11 cellular contexts compared by ENCODE assay signal in genomic region chr12:106369624-106370346, GRCh38. TPM values are rescaled to one million over a fixed set of nuclear protein-coding genes. Genes with fewer than 3 reads are reported as not detected.
DNase-seq lines count a peak whose midpoint lies in the region; ATAC-seq, FAIRE-seq and TF ChIP-seq lines count a peak whose summit lies in the region.
"Had no signal": no experiment of that assay in that cellular context is flagged by ENCODE, and none has a peak within 500 bp of the region (broad histone marks: within the 10 kb centered on the region; RNA-seq: fewer than 3 reads in every experiment).

No MANE protein-coding gene starts in this region.

- CTCF ChIA-PET in activated naive CD4-positive, alpha-beta T cell treated with anti-CD3 and anti-CD28 coated beads, Interleukin-2, amount 10 ng/mL, durations not matched to agents 7 days and 5 days (lab: Charles Lee): no interaction called here

- H3K36me3 Mint-ChIP-seq in astrocyte (ENCODE audit: low read depth, unreplicated experiment): peaks cover 20% of the 10 kb centered on the region
- peaks cover 24% of the 10 kb centered on the region for H3K36me3 Mint-ChIP-seq in activated naive CD4-positive, alpha-beta T cell treated with anti-CD3 and anti-CD28 coated beads, Interleukin-2, amount 10 ng/mL, durations not matched to agents 7 days and 5 days

- H4K20me1 ChIP-seq in astrocyte (ENCODE audit: insufficient read depth, low read length): no peaks in the 10 kb centered on the region

- peak overlapping the region; percentile 60 for H3K4me2 ChIP-seq in astrocyte (ENCODE audit: low read length)

- no peaks in the 10 kb centered on the region for H3K9me3 Mint-ChIP-seq in astrocyte (ENCODE audit: unreplicated experiment)
- H3K9me3 Mint-ChIP-seq in activated naive CD4-positive, alpha-beta T cell treated with anti-CD3 and anti-CD28 coated beads, Interleukin-2, amount 10 ng/mL, durations not matched to agents 7 days and 5 days: no peaks in the 10 kb centered on the region
- H3K9me3 Mint-ChIP-seq: type B pancreatic cell had no signal

- H3K79me2 ChIP-seq in astrocyte (ENCODE audit: insufficient read depth, low read length): no peaks in the 10 kb centered on the region

- H3K9me3 ChIP-seq in astrocyte (ENCODE audit: insufficient read depth, low read depth, low read length): no peaks in the 10 kb centered on the region
- H3K9me3 ChIP-seq: gastroesophageal sphincter had no signal

- H3K27ac ChIP-seq in astrocyte (ENCODE audit: low read depth, low read length): peak overlapping the region; percentile 56
- H3K27ac ChIP-seq: gastroesophageal sphincter had no signal

- H3K4me3 ChIP-seq in astrocyte (ENCODE audit: insufficient read depth, low read depth, low read length): peak overlapping the region; percentile 3
- H3K4me3 ChIP-seq: gastroesophageal sphincter had no signal

- H3K27me3 Mint-ChIP-seq in astrocyte (ENCODE audit: low read depth, unreplicated experiment): no peaks in the 10 kb centered on the region
- H3K27me3 Mint-ChIP-seq in activated naive CD4-positive, alpha-beta T cell treated with anti-CD3 and anti-CD28 coated beads, Interleukin-2, amount 10 ng/mL, durations not matched to agents 7 days and 5 days: no peaks in the 10 kb centered on the region
- H3K27me3 Mint-ChIP-seq: type B pancreatic cell had no signal

- H3K36me3 ChIP-seq in astrocyte (ENCODE audit: insufficient read depth, low read length): peaks cover 6% of the 10 kb centered on the region

- H3K4me1 Mint-ChIP-seq in astrocyte (ENCODE audit: low read depth, unreplicated experiment): peaks cover 11% of the 10 kb centered on the region
- H3K4me1 Mint-ChIP-seq in activated naive CD4-positive, alpha-beta T cell treated with anti-CD3 and anti-CD28 coated beads, Interleukin-2, amount 10 ng/mL, durations not matched to agents 7 days and 5 days: no peaks in the 10 kb centered on the region

- H3K4me3 Mint-ChIP-seq in astrocyte (ENCODE audit: unreplicated experiment): no peak overlapping the region
- H3K4me3 Mint-ChIP-seq in activated naive CD4-positive, alpha-beta T cell treated with anti-CD3 and anti-CD28 coated beads, Interleukin-2, amount 10 ng/mL, durations not matched to agents 7 days and 5 days: no peak overlapping the region
- H3K4me3 Mint-ChIP-seq: type B pancreatic cell had no signal

- H2AFZ ChIP-seq in astrocyte (ENCODE audit: low read depth, low read length): no peak overlapping the region

- FAIRE-seq in astrocyte (lab: Jason Lieb, UNC): peak; percentile 87
- no peak for FAIRE-seq in urothelium cell line (lab: Jason Lieb, UNC)

- no peaks in the 10 kb centered on the region for H3K27me3 ChIP-seq in astrocyte (ENCODE audit: insufficient read depth, low read length)
- H3K27me3 ChIP-seq: gastroesophageal sphincter had no signal

- TF ChIP-seq CTCF in astrocyte (IDR thresholded peaks at IDR 0.05; ENCODE audit: insufficient read depth, low read depth, low read length): no peak

- H3K27ac Mint-ChIP-seq in astrocyte (ENCODE audit: unreplicated experiment): peak overlapping the region; percentile 88
- no peak overlapping the region for H3K27ac Mint-ChIP-seq in activated naive CD4-positive, alpha-beta T cell treated with anti-CD3 and anti-CD28 coated beads, Interleukin-2, amount 10 ng/mL, durations not matched to agents 7 days and 5 days
- H3K27ac Mint-ChIP-seq: type B pancreatic cell had no signal

- peaks cover 10% of the 10 kb centered on the region for H3K4me1 ChIP-seq in astrocyte (ENCODE audit: insufficient read depth, low read length)
- H3K4me1 ChIP-seq: gastroesophageal sphincter had no signal

- ATAC-seq in GM18520 (IDR thresholded peaks at IDR 0.05; ENCODE audit: unreplicated experiment) (no peak), GM18517 (IDR thresholded peaks at IDR 0.05; ENCODE audit: unreplicated experiment) (no peak)
- ATAC-seq: gastroesophageal sphincter had no signal

- DNase-seq in HCEC 1CT (peak; percentile 85), astrocyte (ENCODE audit: low read depth) (peak; percentile 80), glomerular visceral epithelial cell (ENCODE audit: extremely low spot score) (peak; percentile 48), urothelium cell line (ENCODE audit: low spot score) (peak; percentile 4)
- no peak for DNase-seq in activated naive CD4-positive, alpha-beta T cell treated with anti-CD3 and anti-CD28 coated beads, Interleukin-2, amount 10 ng/mL, durations not matched to agents 7 days and 5 days
- DNase-seq: central memory CD4-positive, alpha-beta T cell; NCI-H2171 had no signal

- peak overlapping the region; percentile 47 for H3K9ac ChIP-seq in astrocyte (ENCODE audit: low read length)

RNA-seq across cellular contexts. Expression of gene POLR3B, which starts 12.2 kb away (rescaled TPM):
- 10.9 and 11.7 TPM in 2 replicates for total RNA-seq in astrocyte
